Comparison of ENCODE assay signal across 1 cellular context in genomic region chr17:48107137-48108055, GRCh38.
TF ChIP-seq lines count a peak whose summit lies in the region.

Gene SNX11, plus strand, starts transcription at chr17:48107766. Its CDS starts 4,278 bp downstream, at chr17:48112044.

TF ChIP-seq in K562, 482 proteins besides CTCF, POLR2A, EP300 and RAD21 (continued from another document and continues in another):
- TF ChIP-seq ZBTB40 (IDR thresholded peaks at IDR 0.05) (peak; percentile 89), ZBTB40 (CRISPR knock-in tag; IDR thresholded peaks at IDR 0.05) (no peak), E2F5 (CRISPR knock-in tag; IDR thresholded peaks at IDR 0.05) (no peak), ID3 (CRISPR knock-in tag; IDR thresholded peaks at IDR 0.05) (no peak), ID3 (tag; IDR thresholded peaks at IDR 0.05) (no peak), FOSL1 (tag; conservative IDR thresholded peaks at IDR 0.05) (no peak), ZNF511 (CRISPR knock-in tag; IDR thresholded peaks at IDR 0.05) (no peak), MCM2 (IDR thresholded peaks at IDR 0.05; ENCODE audit: low read depth) (no peak), HOMEZ (CRISPR knock-in tag; IDR thresholded peaks at IDR 0.05) (no peak), ESRRB (CRISPR knock-in tag; IDR thresholded peaks at IDR 0.05; ENCODE audit: borderline replicate concordance) (no peak), CREB5 (CRISPR knock-in tag; IDR thresholded peaks at IDR 0.05) (no peak), POLR2AphosphoS2 (IDR thresholded peaks at IDR 0.05; ENCODE audit: low read length) (0 out of 2 replicates have a peak, but pooled peaks have one; percentile 56), MAZ (CRISPR knock-in tag; conservative IDR thresholded peaks at IDR 0.05 in 1 of 2, IDR thresholded peaks at IDR 0.05 in 1 of 2) (peak; percentile 68 to 82), TOE1 (IDR thresholded peaks at IDR 0.05; ENCODE audit: borderline replicate concordance) (no peak; the same call in 1 of the 2 replicates), TOE1 (CRISPR knock-in tag; IDR thresholded peaks at IDR 0.05; ENCODE audit: borderline replicate concordance, low read depth) (no peak), ZNF445 (CRISPR knock-in tag; IDR thresholded peaks at IDR 0.05; ENCODE audit: low read depth) (no peak), ZNF143 (CRISPR knock-in tag; IDR thresholded peaks at IDR 0.05) (peak; percentile 82), ADNP (tag; IDR thresholded peaks at IDR 0.05) (no peak), ATF1 (CRISPR knock-in tag; IDR thresholded peaks at IDR 0.05) (0 out of 2 replicates have a peak, but pooled peaks have one; percentile 25), ATF1 (tag; IDR thresholded peaks at IDR 0.05) (peak; percentile 74), POLR2AphosphoS5 (IDR thresholded peaks at IDR 0.05; ENCODE audit: control insufficient read depth, insufficient read depth, low read depth, low read length) (peak; percentile 68), ZNF197 (CRISPR knock-in tag; IDR thresholded peaks at IDR 0.05; ENCODE audit: low read depth) (no peak), SIRT6 (IDR thresholded peaks at IDR 0.05; ENCODE audit: low read depth, low read length) (no peak), CHD2 (IDR thresholded peaks at IDR 0.05; ENCODE audit: low read depth, low read length) (peak; percentile 67), RERE (CRISPR knock-in tag; IDR thresholded peaks at IDR 0.05; ENCODE audit: borderline replicate concordance) (no peak), ZFP36 (IDR thresholded peaks at IDR 0.05; ENCODE audit: low read depth, low read length, partially characterized antibody) (no peak), ZNF586 (CRISPR knock-in tag; conservative IDR thresholded peaks at IDR 0.05) (no peak), OTX1 (CRISPR knock-in tag; IDR thresholded peaks at IDR 0.05) (no peak), SPI1 (IDR thresholded peaks at IDR 0.05; ENCODE audit: borderline replicate concordance, low read depth, low read length) (no peak), TAF9B (IDR thresholded peaks at IDR 0.05; ENCODE audit: partially characterized antibody) (peak; percentile 35), ZFX (CRISPR knock-in tag; IDR thresholded peaks at IDR 0.05) (peak; percentile 72), ZFPM2 (CRISPR knock-in tag; IDR thresholded peaks at IDR 0.05) (no peak), SP1 (CRISPR knock-in tag; IDR thresholded peaks at IDR 0.05) (peak; percentile 96), MEIS2 (IDR thresholded peaks at IDR 0.05; ENCODE audit: partially characterized antibody) (peak; percentile 27), PHF20 (IDR thresholded peaks at IDR 0.05; ENCODE audit: partially characterized antibody) (peak; percentile 65), NFRKB (IDR thresholded peaks at IDR 0.05; ENCODE audit: low read depth) (no peak), GMEB1 (CRISPR knock-in tag; IDR thresholded peaks at IDR 0.05) (no peak), CSDE1 (IDR thresholded peaks at IDR 0.05) (no peak), TCF7L2 (IDR thresholded peaks at IDR 0.05; ENCODE audit: low read depth, low read length) (no peak), THRAP3 (IDR thresholded peaks at IDR 0.05; ENCODE audit: borderline replicate concordance) (no peak), PCBP2 (IDR thresholded peaks at IDR 0.05; ENCODE audit: low read depth, low read length, poor library complexity, severe bottlenecking) (no peak), ZNF324 (CRISPR knock-in tag; IDR thresholded peaks at IDR 0.05) (no peak), NCOA6 (IDR thresholded peaks at IDR 0.05) (no peak), BCOR (IDR thresholded peaks at IDR 0.05) (no peak)
